ENCODE assay signal across 1 cellular context in the genomic region with DNA sequence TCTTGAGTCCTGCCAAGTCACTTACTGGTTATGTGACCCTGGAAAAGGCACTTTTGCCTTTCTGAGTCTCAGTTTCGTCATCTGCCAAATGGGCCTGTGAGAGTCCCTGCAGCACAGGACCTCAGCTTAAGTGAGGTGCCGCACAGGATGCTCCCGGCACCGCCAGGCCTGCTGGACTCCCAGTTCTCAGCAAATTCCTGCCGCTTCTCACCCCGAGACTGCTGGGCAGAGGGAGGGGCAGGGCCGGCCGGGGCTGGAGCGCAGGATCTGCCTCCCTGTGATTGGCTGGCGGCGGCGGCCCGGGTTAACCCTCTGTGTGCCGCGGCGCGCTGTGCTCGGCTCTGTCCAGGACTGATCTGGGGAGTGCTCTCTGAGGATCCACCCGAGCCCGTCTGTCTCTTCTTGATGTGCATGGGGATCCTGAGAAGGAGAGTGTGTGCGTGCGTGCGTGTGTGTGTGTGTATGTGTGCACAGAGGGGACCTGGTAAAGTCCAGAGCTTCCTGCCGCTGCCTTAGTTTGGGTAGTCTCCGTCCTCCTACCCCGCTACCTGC.
TF ChIP-seq lines count a peak whose summit lies in the region.

No MANE protein-coding gene starts in this region.

TF ChIP-seq in HepG2, 621 proteins besides CTCF, POLR2A, EP300 and RAD21 (continued from another document and continues in another):
- TF ChIP-seq, protein P1, sequence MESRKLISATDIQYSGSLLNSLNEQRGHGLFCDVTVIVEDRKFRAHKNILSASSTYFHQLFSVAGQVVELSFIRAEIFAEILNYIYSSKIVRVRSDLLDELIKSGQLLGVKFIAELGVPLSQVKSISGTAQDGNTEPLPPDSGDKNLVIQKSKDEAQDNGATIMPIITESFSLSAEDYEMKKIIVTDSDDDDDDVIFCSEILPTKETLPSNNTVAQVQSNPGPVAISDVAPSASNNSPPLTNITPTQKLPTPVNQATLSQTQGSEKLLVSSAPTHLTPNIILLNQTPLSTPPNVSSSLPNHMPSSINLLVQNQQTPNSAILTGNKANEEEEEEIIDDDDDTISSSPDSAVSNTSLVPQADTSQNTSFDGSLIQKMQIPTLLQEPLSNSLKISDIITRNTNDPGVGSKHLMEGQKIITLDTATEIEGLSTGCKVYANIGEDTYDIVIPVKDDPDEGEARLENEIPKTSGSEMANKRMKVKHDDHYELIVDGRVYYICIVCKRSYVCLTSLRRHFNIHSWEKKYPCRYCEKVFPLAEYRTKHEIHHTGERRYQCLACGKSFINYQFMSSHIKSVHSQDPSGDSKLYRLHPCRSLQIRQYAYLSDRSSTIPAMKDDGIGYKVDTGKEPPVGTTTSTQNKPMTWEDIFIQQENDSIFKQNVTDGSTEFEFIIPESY (CRISPR knock-in tag; IDR thresholded peaks at IDR 0.05) = no peak
- TF ChIP-seq, protein P2, sequence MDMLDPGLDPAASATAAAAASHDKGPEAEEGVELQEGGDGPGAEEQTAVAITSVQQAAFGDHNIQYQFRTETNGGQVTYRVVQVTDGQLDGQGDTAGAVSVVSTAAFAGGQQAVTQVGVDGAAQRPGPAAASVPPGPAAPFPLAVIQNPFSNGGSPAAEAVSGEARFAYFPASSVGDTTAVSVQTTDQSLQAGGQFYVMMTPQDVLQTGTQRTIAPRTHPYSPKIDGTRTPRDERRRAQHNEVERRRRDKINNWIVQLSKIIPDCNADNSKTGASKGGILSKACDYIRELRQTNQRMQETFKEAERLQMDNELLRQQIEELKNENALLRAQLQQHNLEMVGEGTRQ (IDR thresholded peaks at IDR 0.05; ENCODE audit: low read depth, low read length) = no peak
- TF ChIP-seq, protein P2 (CRISPR knock-in tag; IDR thresholded peaks at IDR 0.05; ENCODE audit: borderline replicate concordance) = no peak
- TF ChIP-seq ZNF737 (CRISPR knock-in tag; IDR thresholded peaks at IDR 0.05; ENCODE audit: borderline replicate concordance) = no peak
- no peak for TF ChIP-seq SNRNP70 (IDR thresholded peaks at IDR 0.05; ENCODE audit: low read depth, low read length)
- TF ChIP-seq KLF15 (CRISPR knock-in tag; IDR thresholded peaks at IDR 0.05; ENCODE audit: borderline replicate concordance) = no peak
- no peak for TF ChIP-seq POGZ (CRISPR knock-in tag; IDR thresholded peaks at IDR 0.05)
- TF ChIP-seq MXI1 (IDR thresholded peaks at IDR 0.05; ENCODE audit: borderline replicate concordance, low read depth, low read length) = peak; percentile 9; the same call in 1 of the 3 replicates
- TF ChIP-seq, protein P3, sequence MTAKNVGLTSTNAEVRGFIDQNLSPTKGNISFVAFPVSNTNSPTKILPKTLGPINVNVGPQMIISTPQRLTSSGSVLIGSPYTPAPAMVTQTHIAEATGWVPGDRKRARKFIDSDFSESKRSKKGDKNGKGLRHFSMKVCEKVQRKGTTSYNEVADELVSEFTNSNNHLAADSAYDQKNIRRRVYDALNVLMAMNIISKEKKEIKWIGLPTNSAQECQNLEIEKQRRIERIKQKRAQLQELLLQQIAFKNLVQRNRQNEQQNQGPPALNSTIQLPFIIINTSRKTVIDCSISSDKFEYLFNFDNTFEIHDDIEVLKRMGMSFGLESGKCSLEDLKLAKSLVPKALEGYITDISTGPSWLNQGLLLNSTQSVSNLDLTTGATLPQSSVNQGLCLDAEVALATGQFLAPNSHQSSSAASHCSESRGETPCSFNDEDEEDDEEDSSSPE (CRISPR knock-in tag; IDR thresholded peaks at IDR 0.05) = 0 out of 2 replicates have a peak, but pooled peaks have one; percentile 7
- TF ChIP-seq ZNF652 (CRISPR knock-in tag; IDR thresholded peaks at IDR 0.05; ENCODE audit: borderline replicate concordance, low read depth) = peak; percentile 98
- no peak for TF ChIP-seq ZSCAN31 (CRISPR knock-in tag; IDR thresholded peaks at IDR 0.05; ENCODE audit: low read depth)
- no peak for TF ChIP-seq CCDC6 (CRISPR knock-in tag; IDR thresholded peaks at IDR 0.05)
- no peak for TF ChIP-seq SMAD1 (CRISPR knock-in tag; IDR thresholded peaks at IDR 0.05; ENCODE audit: borderline replicate concordance, low read depth)
- TF ChIP-seq ZNF207 (IDR thresholded peaks at IDR 0.05; ENCODE audit: borderline replicate concordance) = no peak
- no peak for TF ChIP-seq ZNF20 (CRISPR knock-in tag; IDR thresholded peaks at IDR 0.05)
- 0 out of 2 replicates have a peak, but pooled peaks have one; percentile 27 for TF ChIP-seq SP4 (CRISPR knock-in tag; IDR thresholded peaks at IDR 0.05)
- TF ChIP-seq ZNF44 (CRISPR knock-in tag; IDR thresholded peaks at IDR 0.05) = no peak
- no peak for TF ChIP-seq PCBP2 (optimal IDR thresholded peaks at IDR 0.05; ENCODE audit: low read depth, low read length, poor library complexity, severe bottlenecking)
- TF ChIP-seq RFX5 (IDR thresholded peaks at IDR 0.05; ENCODE audit: low read depth, low read length) = 0 out of 2 replicates have a peak, but pooled peaks have one; percentile 3
- no peak for TF ChIP-seq PAX8 (CRISPR knock-in tag; IDR thresholded peaks at IDR 0.05; ENCODE audit: borderline replicate concordance)
- TF ChIP-seq, protein P4, sequence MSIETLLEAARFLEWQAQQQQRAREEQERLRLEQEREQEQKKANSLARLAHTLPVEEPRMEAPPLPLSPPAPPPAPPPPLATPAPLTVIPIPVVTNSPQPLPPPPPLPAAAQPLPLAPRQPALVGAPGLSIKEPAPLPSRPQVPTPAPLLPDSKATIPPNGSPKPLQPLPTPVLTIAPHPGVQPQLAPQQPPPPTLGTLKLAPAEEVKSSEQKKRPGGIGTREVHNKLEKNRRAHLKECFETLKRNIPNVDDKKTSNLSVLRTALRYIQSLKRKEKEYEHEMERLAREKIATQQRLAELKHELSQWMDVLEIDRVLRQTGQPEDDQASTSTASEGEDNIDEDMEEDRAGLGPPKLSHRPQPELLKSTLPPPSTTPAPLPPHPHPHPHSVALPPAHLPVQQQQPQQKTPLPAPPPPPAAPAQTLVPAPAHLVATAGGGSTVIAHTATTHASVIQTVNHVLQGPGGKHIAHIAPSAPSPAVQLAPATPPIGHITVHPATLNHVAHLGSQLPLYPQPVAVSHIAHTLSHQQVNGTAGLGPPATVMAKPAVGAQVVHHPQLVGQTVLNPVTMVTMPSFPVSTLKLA (IDR thresholded peaks at IDR 0.05) = no peak
- TF ChIP-seq, protein P5, sequence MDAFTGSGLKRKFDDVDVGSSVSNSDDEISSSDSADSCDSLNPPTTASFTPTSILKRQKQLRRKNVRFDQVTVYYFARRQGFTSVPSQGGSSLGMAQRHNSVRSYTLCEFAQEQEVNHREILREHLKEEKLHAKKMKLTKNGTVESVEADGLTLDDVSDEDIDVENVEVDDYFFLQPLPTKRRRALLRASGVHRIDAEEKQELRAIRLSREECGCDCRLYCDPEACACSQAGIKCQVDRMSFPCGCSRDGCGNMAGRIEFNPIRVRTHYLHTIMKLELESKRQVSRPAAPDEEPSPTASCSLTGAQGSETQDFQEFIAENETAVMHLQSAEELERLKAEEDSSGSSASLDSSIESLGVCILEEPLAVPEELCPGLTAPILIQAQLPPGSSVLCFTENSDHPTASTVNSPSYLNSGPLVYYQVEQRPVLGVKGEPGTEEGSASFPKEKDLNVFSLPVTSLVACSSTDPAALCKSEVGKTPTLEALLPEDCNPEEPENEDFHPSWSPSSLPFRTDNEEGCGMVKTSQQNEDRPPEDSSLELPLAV (CRISPR knock-in tag; conservative IDR thresholded peaks at IDR 0.05; ENCODE audit: low read depth) = no peak
- TF ChIP-seq, protein P6, sequence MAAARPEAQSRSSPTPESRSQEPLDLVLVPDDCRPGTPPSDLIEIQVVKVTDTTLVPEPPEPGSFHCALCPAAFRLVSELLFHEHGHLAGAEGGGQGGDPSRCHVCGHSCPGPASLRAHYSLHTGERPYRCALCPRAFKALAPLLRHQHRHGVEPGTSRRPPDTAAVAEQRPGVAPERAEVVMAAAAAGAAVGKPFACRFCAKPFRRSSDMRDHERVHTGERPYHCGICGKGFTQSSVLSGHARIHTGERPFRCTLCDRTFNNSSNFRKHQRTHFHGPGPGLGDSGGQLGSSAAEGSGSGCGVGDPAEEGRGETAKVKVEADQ (CRISPR knock-in tag; IDR thresholded peaks at IDR 0.05; ENCODE audit: borderline replicate concordance) = 0 out of 2 replicates have a peak, but pooled peaks have one; percentile 43
- TF ChIP-seq HDAC1 (CRISPR knock-in tag; IDR thresholded peaks at IDR 0.05) = peak; percentile 62; the same call in 1 of the 2 replicates
- no peak for TF ChIP-seq SMARCC2 (IDR thresholded peaks at IDR 0.05)
- TF ChIP-seq, protein P7, sequence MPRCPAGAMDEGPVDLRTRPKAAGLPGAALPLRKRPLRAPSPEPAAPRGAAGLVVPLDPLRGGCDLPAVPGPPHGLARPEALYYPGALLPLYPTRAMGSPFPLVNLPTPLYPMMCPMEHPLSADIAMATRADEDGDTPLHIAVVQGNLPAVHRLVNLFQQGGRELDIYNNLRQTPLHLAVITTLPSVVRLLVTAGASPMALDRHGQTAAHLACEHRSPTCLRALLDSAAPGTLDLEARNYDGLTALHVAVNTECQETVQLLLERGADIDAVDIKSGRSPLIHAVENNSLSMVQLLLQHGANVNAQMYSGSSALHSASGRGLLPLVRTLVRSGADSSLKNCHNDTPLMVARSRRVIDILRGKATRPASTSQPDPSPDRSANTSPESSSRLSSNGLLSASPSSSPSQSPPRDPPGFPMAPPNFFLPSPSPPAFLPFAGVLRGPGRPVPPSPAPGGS (CRISPR knock-in tag; IDR thresholded peaks at IDR 0.05) = no peak
- TF ChIP-seq ARNT2 (CRISPR knock-in tag; IDR thresholded peaks at IDR 0.05; ENCODE audit: low read depth) = 0 out of 2 replicates have a peak, but pooled peaks have one; percentile 1
- TF ChIP-seq, protein P8, sequence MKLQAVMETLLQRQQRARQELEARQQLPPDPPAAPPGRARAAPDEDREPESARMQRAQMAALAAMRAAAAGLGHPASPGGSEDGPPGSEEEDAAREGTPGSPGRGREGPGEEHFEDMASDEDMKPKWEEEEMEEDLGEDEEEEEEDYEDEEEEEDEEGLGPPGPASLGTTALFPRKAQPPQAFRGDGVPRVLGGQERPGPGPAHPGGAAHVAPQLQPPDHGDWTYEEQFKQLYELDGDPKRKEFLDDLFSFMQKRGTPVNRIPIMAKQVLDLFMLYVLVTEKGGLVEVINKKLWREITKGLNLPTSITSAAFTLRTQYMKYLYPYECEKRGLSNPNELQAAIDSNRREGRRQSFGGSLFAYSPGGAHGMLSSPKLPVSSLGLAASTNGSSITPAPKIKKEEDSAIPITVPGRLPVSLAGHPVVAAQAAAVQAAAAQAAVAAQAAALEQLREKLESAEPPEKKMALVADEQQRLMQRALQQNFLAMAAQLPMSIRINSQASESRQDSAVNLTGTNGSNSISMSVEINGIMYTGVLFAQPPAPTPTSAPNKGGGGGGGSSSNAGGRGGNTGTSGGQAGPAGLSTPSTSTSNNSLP (IDR thresholded peaks at IDR 0.05; ENCODE audit: low read depth, low read length) = no peak
- no peak for TF ChIP-seq IKZF4 (CRISPR knock-in tag; IDR thresholded peaks at IDR 0.05; ENCODE audit: borderline replicate concordance, low read depth, not compliant biosample characterization)
- TF ChIP-seq PHF8 (CRISPR knock-in tag; IDR thresholded peaks at IDR 0.05) = peak; percentile 18; the same call in 1 of the 2 replicates
- TF ChIP-seq, protein P9, sequence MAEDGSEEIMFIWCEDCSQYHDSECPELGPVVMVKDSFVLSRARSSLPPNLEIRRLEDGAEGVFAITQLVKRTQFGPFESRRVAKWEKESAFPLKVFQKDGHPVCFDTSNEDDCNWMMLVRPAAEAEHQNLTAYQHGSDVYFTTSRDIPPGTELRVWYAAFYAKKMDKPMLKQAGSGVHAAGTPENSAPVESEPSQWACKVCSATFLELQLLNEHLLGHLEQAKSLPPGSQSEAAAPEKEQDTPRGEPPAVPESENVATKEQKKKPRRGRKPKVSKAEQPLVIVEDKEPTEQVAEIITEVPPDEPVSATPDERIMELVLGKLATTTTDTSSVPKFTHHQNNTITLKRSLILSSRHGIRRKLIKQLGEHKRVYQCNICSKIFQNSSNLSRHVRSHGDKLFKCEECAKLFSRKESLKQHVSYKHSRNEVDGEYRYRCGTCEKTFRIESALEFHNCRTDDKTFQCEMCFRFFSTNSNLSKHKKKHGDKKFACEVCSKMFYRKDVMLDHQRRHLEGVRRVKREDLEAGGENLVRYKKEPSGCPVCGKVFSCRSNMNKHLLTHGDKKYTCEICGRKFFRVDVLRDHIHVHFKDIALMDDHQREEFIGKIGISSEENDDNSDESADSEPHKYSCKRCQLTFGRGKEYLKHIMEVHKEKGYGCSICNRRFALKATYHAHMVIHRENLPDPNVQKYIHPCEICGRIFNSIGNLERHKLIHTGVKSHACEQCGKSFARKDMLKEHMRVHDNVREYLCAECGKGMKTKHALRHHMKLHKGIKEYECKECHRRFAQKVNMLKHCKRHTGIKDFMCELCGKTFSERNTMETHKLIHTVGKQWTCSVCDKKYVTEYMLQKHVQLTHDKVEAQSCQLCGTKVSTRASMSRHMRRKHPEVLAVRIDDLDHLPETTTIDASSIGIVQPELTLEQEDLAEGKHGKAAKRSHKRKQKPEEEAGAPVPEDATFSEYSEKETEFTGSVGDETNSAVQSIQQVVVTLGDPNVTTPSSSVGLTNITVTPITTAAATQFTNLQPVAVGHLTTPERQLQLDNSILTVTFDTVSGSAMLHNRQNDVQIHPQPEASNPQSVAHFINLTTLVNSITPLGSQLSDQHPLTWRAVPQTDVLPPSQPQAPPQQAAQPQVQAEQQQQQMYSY (CRISPR knock-in tag; IDR thresholded peaks at IDR 0.05) = no peak
- peak; percentile 27; the same call in 1 of the 2 replicates for TF ChIP-seq BORCS8-MEF2B (CRISPR knock-in tag; IDR thresholded peaks at IDR 0.05)
- peak; percentile 75 for TF ChIP-seq JARID2 (CRISPR knock-in tag; IDR thresholded peaks at IDR 0.05; ENCODE audit: insufficient replicate concordance)
- TF ChIP-seq ZNF253 (CRISPR knock-in tag; IDR thresholded peaks at IDR 0.05; ENCODE audit: borderline replicate concordance) = no peak
- TF ChIP-seq GATA4 (IDR thresholded peaks at IDR 0.05; ENCODE audit: borderline replicate concordance, low read depth) = no peak
- TF ChIP-seq HIVEP1 (CRISPR knock-in tag; IDR thresholded peaks at IDR 0.05) = peak; percentile 30; the same call in 1 of the 2 replicates
- TF ChIP-seq ZNF724P (CRISPR knock-in tag; IDR thresholded peaks at IDR 0.05; ENCODE audit: borderline replicate concordance) = no peak
- TF ChIP-seq ZNF350 (CRISPR knock-in tag; IDR thresholded peaks at IDR 0.05; ENCODE audit: borderline replicate concordance, low read depth) = no peak
- TF ChIP-seq WIZ (CRISPR knock-in tag; IDR thresholded peaks at IDR 0.05) = no peak
- TF ChIP-seq ZNF709 (CRISPR knock-in tag; IDR thresholded peaks at IDR 0.05) = no peak
- no peak for TF ChIP-seq ZBTB7A (CRISPR knock-in tag; IDR thresholded peaks at IDR 0.05)
- TF ChIP-seq RFX1 (IDR thresholded peaks at IDR 0.05) = no peak
- TF ChIP-seq, protein P10, sequence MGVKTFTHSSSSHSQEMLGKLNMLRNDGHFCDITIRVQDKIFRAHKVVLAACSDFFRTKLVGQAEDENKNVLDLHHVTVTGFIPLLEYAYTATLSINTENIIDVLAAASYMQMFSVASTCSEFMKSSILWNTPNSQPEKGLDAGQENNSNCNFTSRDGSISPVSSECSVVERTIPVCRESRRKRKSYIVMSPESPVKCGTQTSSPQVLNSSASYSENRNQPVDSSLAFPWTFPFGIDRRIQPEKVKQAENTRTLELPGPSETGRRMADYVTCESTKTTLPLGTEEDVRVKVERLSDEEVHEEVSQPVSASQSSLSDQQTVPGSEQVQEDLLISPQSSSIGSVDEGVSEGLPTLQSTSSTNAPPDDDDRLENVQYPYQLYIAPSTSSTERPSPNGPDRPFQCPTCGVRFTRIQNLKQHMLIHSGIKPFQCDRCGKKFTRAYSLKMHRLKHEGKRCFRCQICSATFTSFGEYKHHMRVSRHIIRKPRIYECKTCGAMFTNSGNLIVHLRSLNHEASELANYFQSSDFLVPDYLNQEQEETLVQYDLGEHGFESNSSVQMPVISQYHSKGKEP (CRISPR knock-in tag; IDR thresholded peaks at IDR 0.05) = no peak
